In genomic region chr16:85370543-85370880, GRCh38 we compare ENCODE assay signal across 11 cellular contexts.
DNase-seq lines count a peak whose midpoint lies in the region; ATAC-seq and TF ChIP-seq lines count a peak whose summit lies in the region.
"Had no signal": no experiment of that assay in that cellular context is flagged by ENCODE, and none has a peak within 500 bp of the region (broad histone marks: within the 10 kb centered on the region; RNA-seq: fewer than 3 reads in every experiment).

No MANE protein-coding gene starts in this region.

- no peak overlapping the region for H3K4me3 ChIP-seq in IMR-90 (ENCODE audit: insufficient read depth, low read depth, low read length)
- H3K4me3 ChIP-seq in coronary artery = peak overlapping the region; percentile 63
- no peak overlapping the region for H3K4me3 ChIP-seq in mesodermal cell (ENCODE audit: extremely low read depth, insufficient read depth, low read length, poor library complexity, severe bottlenecking)
- peak overlapping the region; percentile 61 for H3K4me3 ChIP-seq in thoracic aorta
- H3K4me3 ChIP-seq: neural progenitor cell had no signal

- H3K27me3 ChIP-seq in IMR-90 (ENCODE audit: control insufficient read depth, insufficient read depth, low read length) (no peaks in the 10 kb centered on the region), thoracic aorta (replicated peaks; ENCODE audit: insufficient read depth) (no peaks in the 10 kb centered on the region)

- POLR2A ChIA-PET in IMR-90 (lab: Charles Lee; ENCODE audit: unreplicated experiment) = no interaction called here

- no peak overlapping the region for H2BK15ac ChIP-seq in IMR-90 (ENCODE audit: low read depth, low read length)

- WGBS in IMR-90 (ENCODE audit: extremely low coverage in 2 of 2, insufficient read length in 1 of 2), 2 experiments = no CpG with 5 or more reads among the region's 6 CpGs
- WGBS in mesodermal cell (ENCODE audit: insufficient coverage in 2 of 2), 2 experiments = 70 to 94% methylated on average over 4 to 5 of the region's 6 CpGs

- CTCF ChIA-PET in IMR-90 (lab: Yijun Ruan, JAX) = interaction anchor here (0.5 to 1.5 kb wide), 2 partner anchors 9 to 246 kb away, joined by 3 to 4 read pairs; no protein-coding TSS in a partner anchor

- no peak overlapping the region for H3K9ac ChIP-seq in IMR-90 (ENCODE audit: low read depth, low read length)
- H3K9ac ChIP-seq: neural progenitor cell had no signal

- H3K23ac ChIP-seq in IMR-90 (ENCODE audit: low read depth, low read length) = no peak overlapping the region

- peaks cover 66% of the 10 kb centered on the region for H4K20me1 ChIP-seq in IMR-90 (ENCODE audit: insufficient read depth, low read length)

- peaks cover 7 to 61% of the 10 kb centered on the region in 2 experiments for H3K79me1 ChIP-seq in IMR-90 (ENCODE audit: low read depth in 1 of 2, low read length in 2 of 2)

- no peak for TF ChIP-seq CTCF in IMR-90 (conservative IDR thresholded peaks at IDR 0.05; ENCODE audit: low read depth, low read length)
- no peak for TF ChIP-seq CTCF in coronary artery (IDR thresholded peaks at IDR 0.05)
- no peak for TF ChIP-seq CTCF in thoracic aorta (IDR thresholded peaks at IDR 0.05)

- peak overlapping the region; percentile 34 for H2AFZ ChIP-seq in IMR-90 (replicated peaks; ENCODE audit: low read length, poor library complexity)
- H2AFZ ChIP-seq: neural progenitor cell had no signal

- intact Hi-C loops in IMR-90 (cut with micrococcal nuclease) = loop anchor here (2.0 kb wide), 1 partner anchor 240 kb away; no protein-coding TSS in a partner anchor

- no peak overlapping the region for H3K4me2 ChIP-seq in IMR-90 (ENCODE audit: low read depth, low read length)
- H3K4me2 ChIP-seq: neural progenitor cell had no signal

- TF ChIP-seq RAD21 in IMR-90 (IDR thresholded peaks at IDR 0.05; ENCODE audit: low read length) = no peak

- H4K91ac ChIP-seq in IMR-90 (ENCODE audit: insufficient read depth, low read depth, low read length) = peak overlapping the region; percentile 66

- no peak overlapping the region for H3K56ac ChIP-seq in IMR-90 (ENCODE audit: extremely low read depth, insufficient read depth, low read length)

- no peaks in the 10 kb centered on the region for H3K36me3 ChIP-seq in IMR-90 (ENCODE audit: control insufficient read depth, insufficient read depth, low read length)
- H3K36me3 ChIP-seq in mesodermal cell (ENCODE audit: control insufficient read depth, insufficient read depth, low read length) = no peaks in the 10 kb centered on the region
- no peaks in the 10 kb centered on the region for H3K36me3 ChIP-seq in thoracic aorta
- H3K36me3 ChIP-seq: neural progenitor cell had no signal

- no peak overlapping the region for H3K18ac ChIP-seq in IMR-90 (ENCODE audit: low read depth, low read length)

- H3K4me1 ChIP-seq in IMR-90 (ENCODE audit: control insufficient read depth, insufficient read depth, low read length) (peaks cover 24% of the 10 kb centered on the region), mesodermal cell (ENCODE audit: control insufficient read depth, insufficient read depth, low read length, poor library complexity, severe bottlenecking) (peaks cover 36% of the 10 kb centered on the region), thoracic aorta (ENCODE audit: control insufficient read depth in 1 of 2, low read depth in 2 of 2) (peaks cover 21 to 69% of the 10 kb centered on the region in 2 donors)

- dilution Hi-C loops in IMR-90 (cut with HindIII; ENCODE audit: low sequenced_read_pairs, unreplicated experiment) = no loop called here

- H3K14ac ChIP-seq in IMR-90 (replicated peaks; ENCODE audit: low read depth, low read length) = no peak overlapping the region

- peak overlapping the region; percentile 19; the same call in 1 of the 2 replicates for H3K4ac ChIP-seq in IMR-90 (ENCODE audit: low read depth, low read length)

- no peak overlapping the region; a peak in 1 of 4 replicates for H4K8ac ChIP-seq in IMR-90 (ENCODE audit: low read depth in 2 of 2, low read length in 2 of 2)

- H2AK5ac ChIP-seq in IMR-90 (ENCODE audit: low read depth, low read length) = peak overlapping the region; percentile 89; the same call in 1 of the 2 replicates

- DNase-seq in IMR-90 = no peak
- no peak for DNase-seq in coronary artery (ENCODE audit: low spot score)
- no peak for DNase-seq in thoracic aorta (ENCODE audit: low spot score)
- no peak for DNase-seq in EL
- DNase-seq in SHP77 treated with DMSO at 0.1 percent for 48 hours (lab: John Stamatoyannopoulos, UW) = no peak
- no peak for DNase-seq in cerebellum (ENCODE audit: low spot score)
- DNase-seq: DMS79 treated with DMSO at 0.1 percent for 48 hours, hippocampal formation had no signal

- no TSS peak for BruUV-seq in IMR-90 (replicated peaks; lab: Mats Ljungman, UMichigan)

- H4K5ac ChIP-seq in IMR-90 (ENCODE audit: low read depth, low read length) = 0 out of 2 replicates have a peak overlapping the region, but pooled peaks have one; percentile 20

- in situ Hi-C loops in IMR-90 (cut with MboI; ENCODE audit: low sequenced_read_pairs) = no loop called here

- H2BK5ac ChIP-seq in IMR-90 (ENCODE audit: low read depth, low read length, poor library complexity, severe bottlenecking) = no peak overlapping the region

- no peaks in the 10 kb centered on the region for H3K9me3 ChIP-seq in IMR-90 (ENCODE audit: control insufficient read depth, insufficient read depth, low read length)
- H3K9me3 ChIP-seq in mesodermal cell (ENCODE audit: control insufficient read depth, low read length) = no peaks in the 10 kb centered on the region
- H3K9me3 ChIP-seq in thoracic aorta = no peaks in the 10 kb centered on the region

- no peak overlapping the region for H2AK9ac ChIP-seq in IMR-90 (replicated peaks; ENCODE audit: low read depth, low read length, poor library complexity)

- no peak for TF ChIP-seq POLR2A in IMR-90 (IDR thresholded peaks at IDR 0.05; ENCODE audit: low read depth, low read length)

- peaks cover 17% of the 10 kb centered on the region for H3K9me1 ChIP-seq in IMR-90 (ENCODE audit: insufficient read depth, low read length)

- ATAC-seq in IMR-90 (ENCODE audit: low read depth) (no peak), thoracic aorta (ENCODE audit: insufficient number of reproducible peaks, low FRiP score, low read depth) (no peak), HG03045 (IDR thresholded peaks at IDR 0.05; ENCODE audit: unreplicated experiment) (no peak)

- no peak overlapping the region for H2BK120ac ChIP-seq in IMR-90 (ENCODE audit: low read depth, low read length)

- H3K27ac ChIP-seq in IMR-90 (ENCODE audit: insufficient read depth, low read length) = no peak overlapping the region
- peak overlapping the region; percentile 45 to 80 for H3K27ac ChIP-seq in coronary artery
- H3K27ac ChIP-seq in mesodermal cell (ENCODE audit: low read depth, low read length, severe bottlenecking) = peak overlapping the region; percentile 29
- peak overlapping the region; percentile 74 to 78 for H3K27ac ChIP-seq in thoracic aorta
- H3K27ac ChIP-seq: neural progenitor cell had no signal

- H2BK20ac ChIP-seq in IMR-90 (ENCODE audit: low read depth, low read length) = no peak overlapping the region

TF ChIP-seq in IMR-90, 13 proteins besides CTCF, POLR2A, EP300 and RAD21:
- TF ChIP-seq CEBPB (IDR thresholded peaks at IDR 0.05; ENCODE audit: low read depth, low read length) (no peak), MAZ (IDR thresholded peaks at IDR 0.05; ENCODE audit: borderline replicate concordance, low read depth, low read length) (no peak), RFX5 (IDR thresholded peaks at IDR 0.05; ENCODE audit: low read depth, low read length) (no peak)

Comparison
In these comparisons a context has a peak if more than half of its experiments do, and no peak if none do; other contexts are left out.
1. H3K4me3 ChIP-seq: peak in coronary artery (single experiment) and thoracic aorta (single experiment); none in IMR-90 (single experiment) and mesodermal cell (single experiment).